ENCODE assay signal across 7 cellular contexts in the genomic region with DNA sequence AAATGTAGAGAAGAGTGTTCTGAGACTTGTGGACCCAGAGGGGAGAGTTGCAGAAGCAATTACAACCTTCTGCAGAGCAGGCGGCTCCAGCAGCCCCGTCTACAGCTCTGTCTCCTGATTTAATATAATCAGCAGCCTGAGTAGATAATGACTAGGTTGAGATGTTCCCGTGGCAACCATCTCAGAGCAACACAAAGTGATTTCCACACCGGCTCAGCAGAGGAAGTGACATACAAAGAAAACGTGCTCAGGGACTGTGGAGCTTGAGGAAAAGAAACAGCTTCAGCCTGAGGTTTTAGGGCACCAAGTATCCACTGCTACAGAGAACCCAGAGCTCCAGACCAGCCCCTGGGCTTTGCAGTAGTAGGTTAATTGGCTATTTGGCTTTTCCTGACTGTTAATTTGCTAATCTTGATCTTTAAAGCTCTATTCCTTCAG.
DNase-seq lines count a peak whose midpoint lies in the region; ATAC-seq, FAIRE-seq and TF ChIP-seq lines count a peak whose summit lies in the region.

No MANE protein-coding gene starts in this region.

- H3K4me1 ChIP-seq in left lung: peaks cover 0 to 9% of the 10 kb centered on the region in 2 donors

- ATAC-seq in left lung: peak; percentile 75

- FAIRE-seq in bronchial epithelial cell (lab: Jason Lieb, UNC): no peak

- TF ChIP-seq CTCF in HFFc6 (IDR thresholded peaks at IDR 0.05): no peak
- TF ChIP-seq CTCF in bronchial epithelial cell (IDR thresholded peaks at IDR 0.05; ENCODE audit: insufficient read depth, low read length, severe bottlenecking): no peak
- no peak for TF ChIP-seq CTCF in left lung (IDR thresholded peaks at IDR 0.05)
- no peak for TF ChIP-seq CTCF in GM10248 (IDR thresholded peaks at IDR 0.05; ENCODE audit: control extremely low read depth, extremely low read depth, low read depth, missing control alignments)
- no peak for TF ChIP-seq CTCF in GM10266 (IDR thresholded peaks at IDR 0.05; ENCODE audit: control insufficient read depth, insufficient read depth, low read depth, missing control alignments)

- H3K9me3 ChIP-seq in left lung: no peaks in the 10 kb centered on the region

- H3K27ac Mint-ChIP-seq in HFFc6: peak overlapping the region; percentile 79
- H3K27ac Mint-ChIP-seq in immature natural killer cell: no peak overlapping the region

- no peak overlapping the region for H3K4me3 Mint-ChIP-seq in HFFc6
- no peak overlapping the region for H3K4me3 Mint-ChIP-seq in immature natural killer cell

- CTCF ChIA-PET in GM10248 (lab: Yijun Ruan, JAX): interaction anchor here (1.2 to 1.3 kb wide), 2 partner anchors 10 to 69 kb away, joined by 3 read pairs; no protein-coding TSS in a partner anchor

- DNase-seq in HFFc6: peak; percentile 85
- DNase-seq in NCI-H345 treated with DMSO at 0.1 percent for 48 hours (lab: John Stamatoyannopoulos, UW; ENCODE audit: unreplicated experiment): peak; percentile 87
- DNase-seq in bronchial epithelial cell (ENCODE audit: low read depth): peak; percentile 86
- peak in 1 of 2 donors; percentile 38 for DNase-seq in left lung
- DNase-seq in immature natural killer cell: no peak
- no peak for DNase-seq in GM10248 (ENCODE audit: extremely low spot score)
- DNase-seq in GM10266 (ENCODE audit: extremely low spot score): no peak

- H3K36me3 ChIP-seq in bronchial epithelial cell (ENCODE audit: control insufficient read depth, insufficient read depth, low read length) (no peaks in the 10 kb centered on the region), left lung (no peaks in the 10 kb centered on the region)

- H3K4me1 Mint-ChIP-seq in HFFc6 (ENCODE audit: low read depth) (peaks cover 43% of the 10 kb centered on the region), immature natural killer cell (no peaks in the 10 kb centered on the region)

- H3K9me3 Mint-ChIP-seq in HFFc6 (no peaks in the 10 kb centered on the region), immature natural killer cell (peaks cover 0 to 2% (median 0%) of the 10 kb centered on the region in 6 donors)

- peaks cover 5% of the 10 kb centered on the region; the same call in 1 of the 2 replicates for H3K36me3 Mint-ChIP-seq in HFFc6 (ENCODE audit: low read depth)
- peaks cover 0 to 3% (median 0%) of the 10 kb centered on the region in 3 donors for H3K36me3 Mint-ChIP-seq in immature natural killer cell

- H3K27me3 ChIP-seq in bronchial epithelial cell (ENCODE audit: control insufficient read depth, insufficient read depth, low read length) (no peaks in the 10 kb centered on the region), left lung (no peaks in the 10 kb centered on the region)

- intact Hi-C loops in left lung (cut with DNase I): no loop called here

- H3K4me3 ChIP-seq in bronchial epithelial cell (ENCODE audit: low read depth, low read length) (no peak overlapping the region), left lung (no peak overlapping the region)

- POLR2A ChIA-PET in GM10248 (lab: Yijun Ruan, JAX): no interaction called here

- H3K27ac ChIP-seq in left lung: no peak overlapping the region

- H3K27me3 Mint-ChIP-seq in HFFc6 (ENCODE audit: insufficient read depth): no peaks in the 10 kb centered on the region; the same call in 1 of the 2 replicates
- H3K27me3 Mint-ChIP-seq in immature natural killer cell (ENCODE audit: low read depth in 3 of 3): peaks cover 0 to 11% (median 1%) of the 10 kb centered on the region in 3 donors

Comparison
In these comparisons a context has a peak if more than half of its experiments do, and no peak if none do; other contexts are left out.
1. DNase-seq: peak in HFFc6 (single experiment), NCI-H345 treated with DMSO at 0.1 percent for 48 hours (single experiment) and bronchial epithelial cell (single experiment); none in immature natural killer cell (0 of 3), GM10248 (single experiment) and GM10266 (single experiment).